In genomic region chr21:30676737-30677136, GRCh38 we compare ENCODE assay signal across 19 cellular contexts. TPM values are rescaled to one million over a fixed set of nuclear protein-coding genes. Genes with fewer than 3 reads are reported as not detected.
A peak's percentile ranks its signal among the peaks of the same experiment; 100 is the strongest.
DNase-seq lines count a peak whose midpoint lies in the region; ATAC-seq and TF ChIP-seq lines count a peak whose summit lies in the region.
"Had no signal": no experiment of that assay in that cellular context is flagged by ENCODE, and none has a peak within 500 bp of the region (broad histone marks: within the 10 kb centered on the region; RNA-seq: fewer than 3 reads in every experiment).

No MANE protein-coding gene starts in this region.

- H3K36me3 ChIP-seq in mammary epithelial cell (ENCODE audit: insufficient read depth, low read length) = no peaks in the 10 kb centered on the region
- no peaks in the 10 kb centered on the region for H3K36me3 ChIP-seq in breast epithelium
- H3K36me3 ChIP-seq in mesendoderm (ENCODE audit: control insufficient read depth, insufficient read depth, low read length) = no peaks in the 10 kb centered on the region
- H3K36me3 ChIP-seq: BLaER1 had no signal

- H3K23ac ChIP-seq in mesendoderm (ENCODE audit: low read length) = no peak overlapping the region

- H3K4me3 Mint-ChIP-seq in natural killer cell treated with Interleukin-12 subunit alpha and Interleukin-12 subunit beta and Interleukin-15 and Interleukin-18, amount 100 ng/mL, for 72 hours = no peak overlapping the region
- H3K4me3 Mint-ChIP-seq: CD14-positive monocyte; CD4-positive, alpha-beta memory T cell; GM23338 had no signal

- no peak overlapping the region for H2BK5ac ChIP-seq in mesendoderm (ENCODE audit: low read length)

- intact Hi-C loops in mammary epithelial cell (cut with micrococcal nuclease) = no loop called here
- intact Hi-C loops in breast epithelium (cut with DNase I; ENCODE audit: low total_unique reads) = no loop called here

- H2AK5ac ChIP-seq in mesendoderm (ENCODE audit: low read length) = no peak overlapping the region

- no peak for ATAC-seq in natural killer cell treated with Interleukin-12 subunit alpha and Interleukin-12 subunit beta and Interleukin-15 and Interleukin-18, amount 100 ng/mL, for 72 hours
- ATAC-seq: GM23338 had no signal

- in situ Hi-C loops in mammary epithelial cell (cut with MboI; ENCODE audit: low sequenced_read_pairs in 2 of 2) = no loop called here

- H2BK15ac ChIP-seq in mesendoderm (replicated peaks; ENCODE audit: low read depth) = no peak overlapping the region

- H3K4me2 ChIP-seq in mammary epithelial cell (ENCODE audit: insufficient read depth, low read depth, low read length) (no peak overlapping the region), mesendoderm (ENCODE audit: low read length) (no peak overlapping the region)
- H3K4me2 ChIP-seq: BLaER1, GM23338 had no signal

- H3K9ac ChIP-seq in mammary epithelial cell (ENCODE audit: insufficient read depth, low read length) (no peak overlapping the region), mesendoderm (ENCODE audit: low read length) (no peak overlapping the region)
- H3K9ac ChIP-seq: BLaER1 had no signal

- no peak overlapping the region for H4K5ac ChIP-seq in mesendoderm (ENCODE audit: low read length)

- H3K4ac ChIP-seq in mesendoderm (ENCODE audit: low read depth, low read length) = no peak overlapping the region

- H3K27ac Mint-ChIP-seq in natural killer cell treated with Interleukin-12 subunit alpha and Interleukin-12 subunit beta and Interleukin-15 and Interleukin-18, amount 100 ng/mL, for 72 hours = no peak overlapping the region
- H3K27ac Mint-ChIP-seq: CD14-positive monocyte; CD4-positive, alpha-beta memory T cell; GM23338 had no signal

- no TSS peak for BruUV-seq in mammary epithelial cell (replicated peaks; lab: Mats Ljungman, UMichigan)

- DNase-seq in mammary epithelial cell (peak; percentile 3), breast epithelium (ENCODE audit: low spot score in 2 of 2) (no peak), T1000 (lab: John Stamatoyannopoulos, UW) (peak; percentile 22), mesendoderm (peak; percentile 5), NCI-H2171 treated with DMSO at 0.1 percent for 48 hours (lab: John Stamatoyannopoulos, UW) (no peak), hippocampal formation (lab: John Stamatoyannopoulos, UW) (no peak)
- DNase-seq in natural killer cell treated with Interleukin-12 subunit alpha and Interleukin-12 subunit beta and Interleukin-15 and Interleukin-18, amount 100 ng/mL, for 72 hours (ENCODE audit: low spot score) = no peak
- DNase-seq: 8988T; CD4-positive, alpha-beta memory T cell; DMS153; DMS79; GDM1; HCEC 1CT had no signal

- no peaks in the 10 kb centered on the region for H3K79me2 ChIP-seq in mammary epithelial cell (ENCODE audit: insufficient read depth, low read length)
- no peaks in the 10 kb centered on the region for H3K79me2 ChIP-seq in mesendoderm (ENCODE audit: control insufficient read depth, insufficient read depth, low read length)

- H4K20me1 ChIP-seq in mammary epithelial cell (ENCODE audit: insufficient read depth, low read length) = no peaks in the 10 kb centered on the region
- H4K20me1 ChIP-seq: BLaER1 had no signal

- no peak overlapping the region for H4K8ac ChIP-seq in mesendoderm (ENCODE audit: low read depth, low read length)

- no peaks in the 10 kb centered on the region for H3K27me3 Mint-ChIP-seq in natural killer cell treated with Interleukin-12 subunit alpha and Interleukin-12 subunit beta and Interleukin-15 and Interleukin-18, amount 100 ng/mL, for 72 hours

- H3K18ac ChIP-seq in mesendoderm (ENCODE audit: low read length) = no peak overlapping the region

- H3K27me3 ChIP-seq in mammary epithelial cell (ENCODE audit: insufficient read depth, low read length) (no peaks in the 10 kb centered on the region), breast epithelium (no peaks in the 10 kb centered on the region), mesendoderm (ENCODE audit: insufficient read depth, low read length, poor library complexity) (no peaks in the 10 kb centered on the region)
- H3K27me3 ChIP-seq: BLaER1 had no signal

- no peaks in the 10 kb centered on the region for H3K4me1 ChIP-seq in mammary epithelial cell (ENCODE audit: insufficient read depth, low read length)
- H3K4me1 ChIP-seq in breast epithelium = no peaks in the 10 kb centered on the region
- H3K4me1 ChIP-seq in mesendoderm (ENCODE audit: control insufficient read depth, low read depth, low read length) = no peaks in the 10 kb centered on the region
- H3K4me1 ChIP-seq: BLaER1 had no signal

- H3K56ac ChIP-seq in mesendoderm (ENCODE audit: low read length) = no peak overlapping the region

- H2BK120ac ChIP-seq in mesendoderm (ENCODE audit: low read depth, low read length) = no peak overlapping the region

- no peaks in the 10 kb centered on the region for H3K79me1 ChIP-seq in mesendoderm (ENCODE audit: low read length)

- no peak overlapping the region for H2AFZ ChIP-seq in mammary epithelial cell (ENCODE audit: low read depth, low read length)
- H2AFZ ChIP-seq: GM23338 had no signal

- dilution Hi-C loops in mammary epithelial cell (cut with HindIII; ENCODE audit: low sequenced_read_pairs) = no loop called here

- H3K4me3 ChIP-seq in mammary epithelial cell (replicated peaks in 1 of 3; ENCODE audit: insufficient read depth in 1 of 3, low read depth in 2 of 3, low read length in 3 of 3) = no peak overlapping the region
- H3K4me3 ChIP-seq in breast epithelium = no peak overlapping the region
- H3K4me3 ChIP-seq in mesendoderm (ENCODE audit: low read length) = no peak overlapping the region
- H3K4me3 ChIP-seq: BLaER1, GM23338 had no signal

- no peaks in the 10 kb centered on the region for H3K4me1 Mint-ChIP-seq in natural killer cell treated with Interleukin-12 subunit alpha and Interleukin-12 subunit beta and Interleukin-15 and Interleukin-18, amount 100 ng/mL, for 72 hours (ENCODE audit: low read depth in 2 of 2)
- H3K4me1 Mint-ChIP-seq: CD14-positive monocyte; CD4-positive, alpha-beta memory T cell; GM23338 had no signal

- H3K9me3 Mint-ChIP-seq in natural killer cell treated with Interleukin-12 subunit alpha and Interleukin-12 subunit beta and Interleukin-15 and Interleukin-18, amount 100 ng/mL, for 72 hours = peaks cover 9% of the 10 kb centered on the region
- H3K9me3 Mint-ChIP-seq: GM23338 had no signal

- TF ChIP-seq CTCF in mammary epithelial cell (conservative IDR thresholded peaks at IDR 0.05 in 1 of 2, IDR thresholded peaks at IDR 0.05 in 1 of 2; ENCODE audit: extremely low read depth in 1 of 2, insufficient read depth in 1 of 2, low read depth in 1 of 2, low read length in 2 of 2) = no peak
- no peak for TF ChIP-seq CTCF in breast epithelium (IDR thresholded peaks at IDR 0.05)

- no peaks in the 10 kb centered on the region for H3K36me3 Mint-ChIP-seq in natural killer cell treated with Interleukin-12 subunit alpha and Interleukin-12 subunit beta and Interleukin-15 and Interleukin-18, amount 100 ng/mL, for 72 hours
- H3K36me3 Mint-ChIP-seq: CD14-positive monocyte; CD4-positive, alpha-beta memory T cell had no signal

- TF ChIP-seq POLR2A in breast epithelium (IDR thresholded peaks at IDR 0.05) = no peak

- CTCF ChIA-PET in mammary epithelial cell (lab: Charles Lee; ENCODE audit: low non-redundant PET) = interaction anchor here (0.6 kb wide), 1 partner anchor 21 kb away, joined by 3 read pairs; no protein-coding TSS in a partner anchor

- H3K9me3 ChIP-seq in mammary epithelial cell (replicated peaks; ENCODE audit: insufficient read depth, low read length) = peaks cover 4% of the 10 kb centered on the region
- H3K9me3 ChIP-seq in breast epithelium = no peaks in the 10 kb centered on the region
- H3K9me3 ChIP-seq: BLaER1 had no signal

- H3K27ac ChIP-seq in mammary epithelial cell (ENCODE audit: insufficient read depth, low read depth, low read length) (no peak overlapping the region), breast epithelium (no peak overlapping the region), mesendoderm (ENCODE audit: low read depth, low read length) (no peak overlapping the region)
- H3K27ac ChIP-seq: BLaER1 had no signal

RNA-seq across cellular contexts. Expression of gene KRTAP20-3, which starts 34.1 kb away (rescaled TPM):
- not detected for total RNA-seq in mammary epithelial cell
- polyA plus RNA-seq in mammary epithelial cell = not detected
- not detected for polyA minus RNA-seq in mammary epithelial cell
- not detected for total RNA-seq in breast epithelium
- polyA plus RNA-seq in mesendoderm (2013, experiment 1 of 2) = not detected
- polyA plus RNA-seq in mesendoderm (2013, experiment 2 of 2) = not detected
- not detected for total RNA-seq in natural killer cell treated with Interleukin-12 subunit alpha and Interleukin-12 subunit beta and Interleukin-15 and Interleukin-18, amount 100 ng/mL, for 72 hours
- total RNA-seq: A673; CD4-positive, alpha-beta memory T cell; Daoy; GM23338 had no signal
- polyA plus RNA-seq: AG04450; CD14-positive monocyte; CD4-positive, alpha-beta memory T cell; GM23338 had no signal

RNA-seq across cellular contexts. Expression of gene KRTAP20-2, which starts 41.7 kb away (rescaled TPM):
- total RNA-seq in mammary epithelial cell (not detected), breast epithelium (not detected)
- polyA plus RNA-seq in mammary epithelial cell = not detected
- not detected for polyA minus RNA-seq in mammary epithelial cell
- polyA plus RNA-seq in mesendoderm (2013, experiment 1 of 2) = not detected
- not detected for polyA plus RNA-seq in mesendoderm (2013, experiment 2 of 2)
- total RNA-seq in natural killer cell treated with Interleukin-12 subunit alpha and Interleukin-12 subunit beta and Interleukin-15 and Interleukin-18, amount 100 ng/mL, for 72 hours = not detected
- total RNA-seq: A673; CD4-positive, alpha-beta memory T cell; Daoy; GM23338 had no signal
- polyA plus RNA-seq: AG04450; CD14-positive monocyte; CD4-positive, alpha-beta memory T cell; GM23338 had no signal

RNA-seq across cellular contexts. Expression of gene KRTAP21-3, which starts 41.8 kb away (rescaled TPM):
- total RNA-seq in mammary epithelial cell = not detected
- not detected for polyA plus RNA-seq in mammary epithelial cell
- not detected for polyA minus RNA-seq in mammary epithelial cell
- not detected for total RNA-seq in breast epithelium
- polyA plus RNA-seq in mesendoderm (2013, experiment 1 of 2) = not detected
- polyA plus RNA-seq in mesendoderm (2013, experiment 2 of 2) = not detected
- total RNA-seq in natural killer cell treated with Interleukin-12 subunit alpha and Interleukin-12 subunit beta and Interleukin-15 and Interleukin-18, amount 100 ng/mL, for 72 hours = not detected
- total RNA-seq: A673; CD4-positive, alpha-beta memory T cell; Daoy; GM23338 had no signal
- polyA plus RNA-seq: AG04450; CD14-positive monocyte; CD4-positive, alpha-beta memory T cell; GM23338 had no signal

RNA-seq across cellular contexts. Expression of gene KRTAP20-4, which starts 56.3 kb away (rescaled TPM):
- total RNA-seq in mammary epithelial cell (not detected), breast epithelium (not detected)
- not detected for polyA plus RNA-seq in mammary epithelial cell
- polyA minus RNA-seq in mammary epithelial cell = not detected
- not detected for polyA plus RNA-seq in mesendoderm (2013, experiment 1 of 2)
- not detected for polyA plus RNA-seq in mesendoderm (2013, experiment 2 of 2)
- not detected for total RNA-seq in natural killer cell treated with Interleukin-12 subunit alpha and Interleukin-12 subunit beta and Interleukin-15 and Interleukin-18, amount 100 ng/mL, for 72 hours
- total RNA-seq: A673; CD4-positive, alpha-beta memory T cell; Daoy; GM23338 had no signal
- polyA plus RNA-seq: AG04450; CD14-positive monocyte; CD4-positive, alpha-beta memory T cell; GM23338 had no signal

Comparison
In these comparisons a context has a peak if more than half of its experiments do, and no peak if none do; other contexts are left out.
1. DNase-seq: peak in mammary epithelial cell (single experiment), T1000 (single experiment) and mesendoderm (single experiment); none in breast epithelium (0 of 2), natural killer cell treated with Interleukin-12 subunit alpha and Interleukin-12 subunit beta and Interleukin-15 and Interleukin-18, amount 100 ng/mL, for 72 hours (single experiment), NCI-H2171 treated with DMSO at 0.1 percent for 48 hours (single experiment) and hippocampal formation (0 of 2).